In the genomic region with DNA sequence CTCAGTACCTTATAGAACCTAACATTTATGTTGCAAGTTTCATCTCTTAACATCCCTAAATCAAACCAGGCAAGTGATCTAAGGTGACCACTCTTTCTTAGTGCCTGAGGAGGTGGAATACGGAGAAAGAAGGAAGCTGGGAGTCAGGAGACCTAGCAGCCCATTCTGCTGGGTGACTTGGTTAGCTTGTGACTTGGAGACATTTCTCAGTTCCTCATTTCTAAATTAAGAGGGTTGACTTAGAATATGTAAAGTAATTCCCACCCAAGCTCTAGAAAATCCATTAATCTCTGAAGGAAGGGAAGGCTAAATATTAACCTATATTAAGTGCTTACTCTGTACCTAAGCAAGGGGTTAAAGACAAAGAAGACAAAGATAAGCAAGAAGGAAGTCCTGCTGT, we compare ENCODE assay signal across 1 cellular context.
TF ChIP-seq lines count a peak whose summit lies in the region.

No MANE protein-coding gene starts in this region.

TF ChIP-seq in HepG2, 621 proteins besides CTCF, POLR2A, EP300 and RAD21 (continued from another document):
- TF ChIP-seq, protein P1, sequence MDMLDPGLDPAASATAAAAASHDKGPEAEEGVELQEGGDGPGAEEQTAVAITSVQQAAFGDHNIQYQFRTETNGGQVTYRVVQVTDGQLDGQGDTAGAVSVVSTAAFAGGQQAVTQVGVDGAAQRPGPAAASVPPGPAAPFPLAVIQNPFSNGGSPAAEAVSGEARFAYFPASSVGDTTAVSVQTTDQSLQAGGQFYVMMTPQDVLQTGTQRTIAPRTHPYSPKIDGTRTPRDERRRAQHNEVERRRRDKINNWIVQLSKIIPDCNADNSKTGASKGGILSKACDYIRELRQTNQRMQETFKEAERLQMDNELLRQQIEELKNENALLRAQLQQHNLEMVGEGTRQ (IDR thresholded peaks at IDR 0.05; ENCODE audit: low read depth, low read length): no peak
- TF ChIP-seq, protein P1 (CRISPR knock-in tag; IDR thresholded peaks at IDR 0.05; ENCODE audit: borderline replicate concordance): no peak
- no peak for TF ChIP-seq ZNF224 (CRISPR knock-in tag; IDR thresholded peaks at IDR 0.05)
